ENCODE assay signal across 14 cellular contexts in genomic region chr9:110142253-110142652, GRCh38.
DNase-seq lines count a peak whose midpoint lies in the region; ATAC-seq and TF ChIP-seq lines count a peak whose summit lies in the region.
"Had no signal": no experiment of that assay in that cellular context is flagged by ENCODE, and none has a peak within 500 bp of the region (broad histone marks: within the 10 kb centered on the region; RNA-seq: fewer than 3 reads in every experiment).

No MANE protein-coding gene starts in this region.

- H3K4me3 ChIP-seq in adipocyte (ENCODE audit: low read length), result peak overlapping the region; percentile 4
- H3K4me3 ChIP-seq: heart left ventricle had no signal

- no peaks in the 10 kb centered on the region for H3K27me3 ChIP-seq in adipocyte (replicated peaks; ENCODE audit: control insufficient read depth, insufficient read depth, low read length)
- H3K27me3 ChIP-seq in CD4-positive, alpha-beta T cell (ENCODE audit: control insufficient read depth, insufficient read depth, low read length), result no peaks in the 10 kb centered on the region
- H3K27me3 ChIP-seq: heart left ventricle had no signal

- peaks cover 48% of the 10 kb centered on the region for H3K4me1 Mint-ChIP-seq in activated T-cell treated with anti-CD3 and anti-CD28 coated beads, Interleukin-2, amount 50 U/mL, for 72 hours (ENCODE audit: low read depth)
- peaks cover 39% of the 10 kb centered on the region for H3K4me1 Mint-ChIP-seq in activated T-cell treated with anti-CD3 and anti-CD28 coated beads, Interleukin-2, amount 50 U/mL, for 4 hours (ENCODE audit: low read depth)
- peaks cover 61 to 99% of the 10 kb centered on the region in 2 donors for H3K4me1 Mint-ChIP-seq in stimulated activated naive B cell treated with anti-CD40 and anti-IgM and Interleukin-4, amounts not matched to agents 10 μg/mL and 1 μg/mL and 100 μg/mL, for 72 hours
- H3K4me1 Mint-ChIP-seq in CD4-positive, alpha-beta T cell (ENCODE audit: low read depth), result peaks cover 26% of the 10 kb centered on the region

- ATAC-seq in activated T-cell treated with anti-CD3 and anti-CD28 coated beads, Interleukin-2, amount 50 U/mL, for 72 hours (replicated peaks in 1 of 2), result no peak
- ATAC-seq in activated T-cell treated with anti-CD3 and anti-CD28 coated beads, Interleukin-2, amount 50 U/mL, for 4 hours, result no peak
- ATAC-seq in stimulated activated naive B cell treated with anti-CD40 and anti-IgM and Interleukin-4, amounts not matched to agents 10 μg/mL and 1 μg/mL and 100 μg/mL, for 72 hours (replicated peaks), result no peak
- no peak for ATAC-seq in CD4-positive, alpha-beta T cell (ENCODE audit: poor library complexity)
- ATAC-seq: effector memory CD8-positive, alpha-beta T cell had no signal

- peaks cover 5 to 33% of the 10 kb centered on the region in 2 donors for H3K36me3 Mint-ChIP-seq in activated T-cell treated with anti-CD3 and anti-CD28 coated beads, Interleukin-2, amount 50 U/mL, for 72 hours (ENCODE audit: insufficient read depth in 2 of 2)
- peaks cover 11% of the 10 kb centered on the region for H3K36me3 Mint-ChIP-seq in activated T-cell treated with anti-CD3 and anti-CD28 coated beads, Interleukin-2, amount 50 U/mL, for 4 hours (ENCODE audit: insufficient read depth)
- peaks cover 76 to 77% of the 10 kb centered on the region in 2 donors for H3K36me3 Mint-ChIP-seq in stimulated activated naive B cell treated with anti-CD40 and anti-IgM and Interleukin-4, amounts not matched to agents 10 μg/mL and 1 μg/mL and 100 μg/mL, for 72 hours
- no peaks in the 10 kb centered on the region for H3K36me3 Mint-ChIP-seq in CD4-positive, alpha-beta T cell (ENCODE audit: low read depth)

- no peaks in the 10 kb centered on the region for H3K9me3 ChIP-seq in adipocyte (ENCODE audit: control insufficient read depth, low read length)
- H3K9me3 ChIP-seq in CD4-positive, alpha-beta T cell (ENCODE audit: control insufficient read depth, low read length), result no peaks in the 10 kb centered on the region
- H3K9me3 ChIP-seq: heart left ventricle had no signal

- intact Hi-C loops in CD4-positive, alpha-beta T cell (cut with DNase I, micrococcal nuclease), result no loop called here

- no peak overlapping the region for H3K27ac ChIP-seq in CD4-positive, alpha-beta T cell (ENCODE audit: low read depth, low read length)

- no peak for TF ChIP-seq CTCF in CD4-positive, alpha-beta T cell (IDR thresholded peaks at IDR 0.05)

- peaks cover 44% of the 10 kb centered on the region for H3K36me3 ChIP-seq in adipocyte (ENCODE audit: control insufficient read depth, insufficient read depth, low read length, severe bottlenecking)

- H3K27ac Mint-ChIP-seq in activated T-cell treated with anti-CD3 and anti-CD28 coated beads, Interleukin-2, amount 50 U/mL, for 72 hours, result peak overlapping the region; percentile 81
- peak overlapping the region; percentile 89 for H3K27ac Mint-ChIP-seq in stimulated activated naive B cell treated with anti-CD40 and anti-IgM and Interleukin-4, amounts not matched to agents 10 μg/mL and 1 μg/mL and 100 μg/mL, for 72 hours
- H3K27ac Mint-ChIP-seq in CD4-positive, alpha-beta T cell, result no peak overlapping the region

- CTCF ChIA-PET in CD4-positive, alpha-beta T cell (lab: Charles Lee), result no interaction called here

- peaks cover 44% of the 10 kb centered on the region for H3K4me1 ChIP-seq in adipocyte (ENCODE audit: control insufficient read depth, insufficient read depth, low read length)

- no peaks in the 10 kb centered on the region for H3K9me3 Mint-ChIP-seq in activated T-cell treated with anti-CD3 and anti-CD28 coated beads, Interleukin-2, amount 50 U/mL, for 72 hours
- H3K9me3 Mint-ChIP-seq in activated T-cell treated with anti-CD3 and anti-CD28 coated beads, Interleukin-2, amount 50 U/mL, for 4 hours, result no peaks in the 10 kb centered on the region
- H3K9me3 Mint-ChIP-seq in stimulated activated naive B cell treated with anti-CD40 and anti-IgM and Interleukin-4, amounts not matched to agents 10 μg/mL and 1 μg/mL and 100 μg/mL, for 72 hours, result no peaks in the 10 kb centered on the region
- H3K9me3 Mint-ChIP-seq in CD4-positive, alpha-beta T cell, result no peaks in the 10 kb centered on the region
- H3K9me3 Mint-ChIP-seq: CD14-positive monocyte; effector memory CD8-positive, alpha-beta T cell had no signal

- DNase-seq in activated T-cell treated with anti-CD3 and anti-CD28 coated beads, Interleukin-2, amount 50 U/mL, for 72 hours, result no peak
- DNase-seq in activated T-cell treated with anti-CD3 and anti-CD28 coated beads, Interleukin-2, amount 50 U/mL, for 4 hours, result no peak
- DNase-seq in M059J (ENCODE audit: low read depth) (peak; percentile 24), adipocyte (ENCODE audit: low read depth) (no peak)
- DNase-seq in stimulated activated naive B cell treated with anti-CD40 and anti-IgM and Interleukin-4, amounts not matched to agents 10 μg/mL and 1 μg/mL and 100 μg/mL, for 72 hours, result no peak
- no peak for DNase-seq in CD4-positive, alpha-beta T cell
- no peak for DNase-seq in stimulated activated CD4-positive, alpha-beta T cell treated with anti-CD3 and anti-CD28 coated beads, Interleukin-12 subunit alpha, Interleukin-12 subunit beta, amount 100 ng/mL, for 4 hours
- no peak for DNase-seq in activated CD4-positive, CD25-positive, alpha-beta regulatory T cell treated with anti-CD3 and anti-CD28 coated beads, Interleukin-2, amount 50 U/mL, for 72 hours
- DNase-seq: activated CD4-positive, alpha-beta T cell treated with anti-CD3 and anti-CD28 coated beads, Interleukin-2, amount 50 U/mL, for 4 hours; anterior cingulate cortex; effector memory CD8-positive, alpha-beta T cell; heart left ventricle; NCI-H226 had no signal

- no peaks in the 10 kb centered on the region for H3K27me3 Mint-ChIP-seq in activated T-cell treated with anti-CD3 and anti-CD28 coated beads, Interleukin-2, amount 50 U/mL, for 72 hours (ENCODE audit: low read depth)
- no peaks in the 10 kb centered on the region for H3K27me3 Mint-ChIP-seq in activated T-cell treated with anti-CD3 and anti-CD28 coated beads, Interleukin-2, amount 50 U/mL, for 4 hours (ENCODE audit: low read depth)
- H3K27me3 Mint-ChIP-seq in stimulated activated naive B cell treated with anti-CD40 and anti-IgM and Interleukin-4, amounts not matched to agents 10 μg/mL and 1 μg/mL and 100 μg/mL, for 72 hours, result no peaks in the 10 kb centered on the region
- H3K27me3 Mint-ChIP-seq in CD4-positive, alpha-beta T cell, result no peaks in the 10 kb centered on the region
- H3K27me3 Mint-ChIP-seq: effector memory CD8-positive, alpha-beta T cell had no signal

- POLR2A ChIA-PET in CD4-positive, alpha-beta T cell (lab: Charles Lee), result no interaction called here

- peak overlapping the region; percentile 14 for H3K9ac ChIP-seq in adipocyte (ENCODE audit: low read length)

- peak overlapping the region; percentile 3 to 58 for H3K4me3 Mint-ChIP-seq in activated T-cell treated with anti-CD3 and anti-CD28 coated beads, Interleukin-2, amount 50 U/mL, for 72 hours
- no peak overlapping the region for H3K4me3 Mint-ChIP-seq in activated T-cell treated with anti-CD3 and anti-CD28 coated beads, Interleukin-2, amount 50 U/mL, for 4 hours
- peak overlapping the region; percentile 58 to 59 for H3K4me3 Mint-ChIP-seq in stimulated activated naive B cell treated with anti-CD40 and anti-IgM and Interleukin-4, amounts not matched to agents 10 μg/mL and 1 μg/mL and 100 μg/mL, for 72 hours
- H3K4me3 Mint-ChIP-seq in CD4-positive, alpha-beta T cell, result no peak overlapping the region
- H3K4me3 Mint-ChIP-seq: CD14-positive monocyte had no signal

Comparison
In these comparisons a context has a peak if more than half of its experiments do, and no peak if none do; other contexts are left out.
1. H3K4me3 Mint-ChIP-seq: peak in activated T-cell treated with anti-CD3 and anti-CD28 coated beads, Interleukin-2, amount 50 U/mL, for 72 hours (2 of 2) and stimulated activated naive B cell treated with anti-CD40 and anti-IgM and Interleukin-4, amounts not matched to agents 10 μg/mL and 1 μg/mL and 100 μg/mL, for 72 hours (2 of 2); none in activated T-cell treated with anti-CD3 and anti-CD28 coated beads, Interleukin-2, amount 50 U/mL, for 4 hours (single experiment) and CD4-positive, alpha-beta T cell (single experiment).